Comparison of ENCODE assay signal across 36 cellular contexts in genomic region chr2:11855120-11855760, GRCh38.
DNase-seq lines count a peak whose midpoint lies in the region; ATAC-seq and TF ChIP-seq lines count a peak whose summit lies in the region.
"Had no signal": no experiment of that assay in that cellular context is flagged by ENCODE, and none has a peak within 500 bp of the region (broad histone marks: within the 10 kb centered on the region; RNA-seq: fewer than 3 reads in every experiment).

No MANE protein-coding gene starts in this region.

- H3K27ac ChIP-seq in CD4-positive, alpha-beta memory T cell (ENCODE audit: low read depth, low read length), result no peak overlapping the region
- H3K27ac ChIP-seq: body of pancreas, esophagus muscularis mucosa, heart right ventricle, parathyroid adenoma, thyroid gland, uterus, VCaP had no signal

- TF ChIP-seq CTCF in progenitor cell of endocrine pancreas (IDR thresholded peaks at IDR 0.05; ENCODE audit: unreplicated experiment), result no peak

- no peaks in the 10 kb centered on the region for H3K27me3 ChIP-seq in CD4-positive, alpha-beta memory T cell (ENCODE audit: insufficient read depth, low read length)
- H3K27me3 ChIP-seq: body of pancreas, thyroid gland, uterus had no signal

- ATAC-seq in effector memory CD8-positive, alpha-beta T cell (replicated peaks), result no peak
- ATAC-seq in GM19455 (IDR thresholded peaks at IDR 0.05; ENCODE audit: unreplicated experiment), result no peak
- ATAC-seq: body of pancreas; CD8-positive, alpha-beta T cell; GM12878; heart right ventricle; Right ventricle myocardium inferior had no signal

- H3K4me3 ChIP-seq in CD4-positive, alpha-beta memory T cell (ENCODE audit: low read length in 2 of 2), result no peak overlapping the region
- H3K4me3 ChIP-seq: body of pancreas, esophagus muscularis mucosa, GM12878, HAP-1, heart right ventricle, thyroid gland, uterus had no signal

- H3K36me3 Mint-ChIP-seq in dendritic cell treated with granulocyte-macrophage colony-stimulating factor and Interleukin-4, amounts not matched to agents 40 ng/mL and 50 ng/mL, for 4 days (ENCODE audit: low read depth), result peaks cover 5% of the 10 kb centered on the region
- H3K36me3 Mint-ChIP-seq in progenitor cell of endocrine pancreas (ENCODE audit: insufficient read depth), result peaks cover 6% of the 10 kb centered on the region
- H3K36me3 Mint-ChIP-seq in effector memory CD8-positive, alpha-beta T cell (ENCODE audit: insufficient read depth), result no peaks in the 10 kb centered on the region
- H3K36me3 Mint-ChIP-seq in CD4-positive, alpha-beta memory T cell, result no peaks in the 10 kb centered on the region
- H3K36me3 Mint-ChIP-seq: CD8-positive, alpha-beta T cell had no signal

- H3K27me3 Mint-ChIP-seq in dendritic cell treated with granulocyte-macrophage colony-stimulating factor and Interleukin-4, amounts not matched to agents 40 ng/mL and 50 ng/mL, for 4 days, result peaks cover 38% of the 10 kb centered on the region
- peaks cover 4% of the 10 kb centered on the region for H3K27me3 Mint-ChIP-seq in progenitor cell of endocrine pancreas
- H3K27me3 Mint-ChIP-seq in effector memory CD8-positive, alpha-beta T cell, result peaks cover 14 to 51% of the 10 kb centered on the region in 2 donors
- H3K27me3 Mint-ChIP-seq in CD4-positive, alpha-beta memory T cell, result no peaks in the 10 kb centered on the region

- H3K27ac Mint-ChIP-seq in dendritic cell treated with granulocyte-macrophage colony-stimulating factor and Interleukin-4, amounts not matched to agents 40 ng/mL and 50 ng/mL, for 4 days, result peak overlapping the region; percentile 40
- peak overlapping the region; percentile 31 for H3K27ac Mint-ChIP-seq in progenitor cell of endocrine pancreas
- H3K27ac Mint-ChIP-seq in effector memory CD8-positive, alpha-beta T cell, result no peak overlapping the region
- H3K27ac Mint-ChIP-seq in CD4-positive, alpha-beta memory T cell, result peak overlapping the region in 1 of 7 donors; percentile 36
- H3K27ac Mint-ChIP-seq: activated CD4-positive, alpha-beta T cell treated with anti-CD3 and anti-CD28 coated beads, Interleukin-2, amount 10 ng/mL, durations not matched to agents 24 days and 14 days; activated T-helper 2 cell treated with anti-CD3 and anti-CD28 coated beads, Interferon-gamma antibody, Interleukin-2, Interleukin-4, amounts not matched to agents 10 μg/mL and 5 μg/mL and 100 μg/mL, durations not matched to agents 14 hours and 24 hours and 36 hours; CD8-positive, alpha-beta T cell; nephron had no signal

- no peaks in the 10 kb centered on the region for H3K4me1 ChIP-seq in CD4-positive, alpha-beta memory T cell (ENCODE audit: insufficient read depth, low read length)
- H3K4me1 ChIP-seq: body of pancreas, esophagus muscularis mucosa, HAP-1, thyroid gland, uterus had no signal

- no peaks in the 10 kb centered on the region for H3K36me3 ChIP-seq in CD4-positive, alpha-beta memory T cell (ENCODE audit: insufficient read depth, low read length)
- H3K36me3 ChIP-seq: esophagus muscularis mucosa, HAP-1, heart right ventricle, thyroid gland, uterus had no signal

- POLR2A ChIA-PET in CD4-positive, alpha-beta memory T cell (lab: Charles Lee; ENCODE audit: partially characterized antibody), result no interaction called here

- intact Hi-C loops in dendritic cell treated with granulocyte-macrophage colony-stimulating factor and Interleukin-4, amounts not matched to agents 40 ng/mL and 50 ng/mL, for 4 days (cut with micrococcal nuclease), result no loop called here
- intact Hi-C loops in CD4-positive, alpha-beta memory T cell (cut with micrococcal nuclease), result no loop called here

- peaks cover 0 to 8% of the 10 kb centered on the region in 2 donors for H3K9me3 ChIP-seq in CD4-positive, alpha-beta memory T cell (ENCODE audit: control insufficient read depth in 1 of 2, low read length in 2 of 2)
- H3K9me3 ChIP-seq: body of pancreas, thyroid gland, uterus had no signal

- H3K9me3 Mint-ChIP-seq in dendritic cell treated with granulocyte-macrophage colony-stimulating factor and Interleukin-4, amounts not matched to agents 40 ng/mL and 50 ng/mL, for 4 days, result peaks cover 31% of the 10 kb centered on the region
- peaks cover 18% of the 10 kb centered on the region for H3K9me3 Mint-ChIP-seq in progenitor cell of endocrine pancreas (ENCODE audit: low read depth)
- no peaks in the 10 kb centered on the region for H3K9me3 Mint-ChIP-seq in effector memory CD8-positive, alpha-beta T cell
- peaks cover 0 to 21% (median 5%) of the 10 kb centered on the region in 8 donors for H3K9me3 Mint-ChIP-seq in CD4-positive, alpha-beta memory T cell
- H3K9me3 Mint-ChIP-seq: CD8-positive, alpha-beta T cell had no signal

- DNase-seq in NCI-H1417 (lab: John Stamatoyannopoulos, UW) (peak in 2 of 3 experiments; percentile 41 to 75), NCI-H1417 treated with DMSO at 0.1 percent for 48 hours (lab: John Stamatoyannopoulos, UW) (no peak), NCI-H187 (lab: John Stamatoyannopoulos, UW) (peak; percentile 53 to 57), progenitor cell of endocrine pancreas (ENCODE audit: low spot score, unreplicated experiment) (no peak)
- DNase-seq in effector memory CD8-positive, alpha-beta T cell, result no peak
- no peak for DNase-seq in CD4-positive, alpha-beta memory T cell
- DNase-seq: 8988T; activated CD4-positive, alpha-beta T cell treated with anti-CD3 and anti-CD28 coated beads, Interleukin-2, amount 10 ng/mL, durations not matched to agents 24 days and 14 days; activated CD8-positive, alpha-beta memory T cell treated with anti-CD3 and anti-CD28 coated beads for 24 hours; activated naive CD4-positive, alpha-beta T cell treated with anti-CD3 and anti-CD28 coated beads, Interleukin-2, amount 50 U/mL, for 16 hours; activated T-cell treated with anti-CD3 and anti-CD28 coated beads for 4 hours; body of pancreas; CD8-positive, alpha-beta T cell; DMS 273 treated with DMSO at 0.1 percent for 48 hours; foreskin fibroblast; heart right ventricle; Kasumi-1; MV-4-11; NCI-H1694 treated with DMSO at 0.1 percent for 48 hours; NCI-H526 treated with DMSO at 0.1 percent for 48 hours; NK-92 treated with Interleukin-12 subunit alpha and Interleukin-12 subunit beta, amount 100 ng/mL, for 24 hours; stimulated activated CD4-positive, alpha-beta T cell treated with anti-CD3 and anti-CD28 coated beads, Interleukin-2, amount 100 ng/mL, for 24 hours; stimulated activated CD8-positive, alpha-beta memory T cell treated with anti-CD3 and anti-CD28 coated beads, Interleukin-4, amount 100 ng/mL, for 48 hours; T-helper 9 cell; thyroid gland; uterus had no signal

- no peak overlapping the region for H3K4me3 Mint-ChIP-seq in dendritic cell treated with granulocyte-macrophage colony-stimulating factor and Interleukin-4, amounts not matched to agents 40 ng/mL and 50 ng/mL, for 4 days
- H3K4me3 Mint-ChIP-seq in progenitor cell of endocrine pancreas (ENCODE audit: low read depth), result no peak overlapping the region
- no peak overlapping the region for H3K4me3 Mint-ChIP-seq in effector memory CD8-positive, alpha-beta T cell
- no peak overlapping the region for H3K4me3 Mint-ChIP-seq in CD4-positive, alpha-beta memory T cell
- H3K4me3 Mint-ChIP-seq: activated CD4-positive, alpha-beta T cell treated with anti-CD3 and anti-CD28 coated beads, Interleukin-2, amount 10 ng/mL, durations not matched to agents 24 days and 14 days; CD8-positive, alpha-beta T cell; nephron had no signal

- CTCF ChIA-PET in CD4-positive, alpha-beta memory T cell (lab: Charles Lee; ENCODE audit: partially characterized antibody), result interaction anchor here (0.9 kb wide), 1 partner anchor 10 kb away, joined by 3 read pairs; no protein-coding TSS in a partner anchor

- peaks cover 66% of the 10 kb centered on the region for H3K4me1 Mint-ChIP-seq in dendritic cell treated with granulocyte-macrophage colony-stimulating factor and Interleukin-4, amounts not matched to agents 40 ng/mL and 50 ng/mL, for 4 days (ENCODE audit: low read depth)
- H3K4me1 Mint-ChIP-seq in progenitor cell of endocrine pancreas (ENCODE audit: low read depth), result peaks cover 2% of the 10 kb centered on the region
- H3K4me1 Mint-ChIP-seq in effector memory CD8-positive, alpha-beta T cell (ENCODE audit: low read depth in 2 of 2), result peaks cover 0 to 1% of the 10 kb centered on the region in 2 donors
- peaks cover 0 to 4% (median 2%) of the 10 kb centered on the region in 4 donors for H3K4me1 Mint-ChIP-seq in CD4-positive, alpha-beta memory T cell
- H3K4me1 Mint-ChIP-seq: activated CD4-positive, alpha-beta T cell treated with anti-CD3 and anti-CD28 coated beads, Interleukin-2, amount 10 ng/mL, durations not matched to agents 24 days and 14 days had no signal

Comparison
In these comparisons a context has a peak if more than half of its experiments do, and no peak if none do; other contexts are left out.
1. DNase-seq: peak in NCI-H1417 (2 of 3) and NCI-H187 (2 of 2); none in NCI-H1417 treated with DMSO at 0.1 percent for 48 hours (single experiment), progenitor cell of endocrine pancreas (single experiment), effector memory CD8-positive, alpha-beta T cell (0 of 3) and CD4-positive, alpha-beta memory T cell (0 of 5).
2. H3K27ac Mint-ChIP-seq: peak in dendritic cell treated with granulocyte-macrophage colony-stimulating factor and Interleukin-4, amounts not matched to agents 40 ng/mL and 50 ng/mL, for 4 days (single experiment) and progenitor cell of endocrine pancreas (single experiment); none in effector memory CD8-positive, alpha-beta T cell (0 of 2).